23 cellular contexts compared by ENCODE assay signal in genomic region chr20:55038684-55039083, GRCh38.
DNase-seq lines count a peak whose midpoint lies in the region; ATAC-seq, FAIRE-seq and TF ChIP-seq lines count a peak whose summit lies in the region.
"Had no signal": no experiment of that assay in that cellular context is flagged by ENCODE, and none has a peak within 500 bp of the region (broad histone marks: within the 10 kb centered on the region; RNA-seq: fewer than 3 reads in every experiment).

No MANE protein-coding gene starts in this region.

- H3K79me2 ChIP-seq in GM12878 (ENCODE audit: control insufficient read depth, insufficient read depth, low read length): no peaks in the 10 kb centered on the region

- no peaks in the 10 kb centered on the region for H3K27me3 Mint-ChIP-seq in naive thymus-derived CD4-positive, alpha-beta T cell
- H3K27me3 Mint-ChIP-seq: CD4-positive, alpha-beta memory T cell; CD4-positive, CD25-positive, alpha-beta regulatory T cell; CD8-positive, alpha-beta memory T cell had no signal

- H2AFZ ChIP-seq in GM12878 (ENCODE audit: control insufficient read depth, low read depth, low read length): no peak overlapping the region

- no peak overlapping the region for H3K27ac Mint-ChIP-seq in naive thymus-derived CD4-positive, alpha-beta T cell
- H3K27ac Mint-ChIP-seq: CD14-positive monocyte; CD4-positive, alpha-beta memory T cell; CD4-positive, CD25-positive, alpha-beta regulatory T cell; CD8-positive, alpha-beta memory T cell had no signal

- no peak for TF ChIP-seq RAD21 in GM12878 (IDR thresholded peaks at IDR 0.05; ENCODE audit: insufficient read depth, low read depth, low read length)

- no peak for TF ChIP-seq POLR2A in GM12878 (IDR thresholded peaks at IDR 0.05; ENCODE audit: low read depth, low read length)

- no peak for FAIRE-seq in GM12878 (lab: Jason Lieb, UNC)
- no peak for FAIRE-seq in pancreas (lab: Jason Lieb, UNC)
- FAIRE-seq: GM12891 had no signal

- H3K36me3 ChIP-seq in GM12878 (ENCODE audit: control insufficient read depth in 2 of 2, insufficient read depth in 2 of 2, low read length in 1 of 2): no peaks in the 10 kb centered on the region
- no peaks in the 10 kb centered on the region for H3K36me3 ChIP-seq in naive thymus-derived CD4-positive, alpha-beta T cell (ENCODE audit: control insufficient read depth in 2 of 3, insufficient read depth in 3 of 3, low read length in 3 of 3)
- H3K36me3 ChIP-seq in pancreas: no peaks in the 10 kb centered on the region
- H3K36me3 ChIP-seq: BE2C, BLaER1 had no signal

- H3K9me3 ChIP-seq in GM12878 (replicated peaks; ENCODE audit: control insufficient read depth, insufficient read depth, low read length) (no peaks in the 10 kb centered on the region; the same call in 2 of the 3 replicates), pancreas (no peaks in the 10 kb centered on the region)
- no peaks in the 10 kb centered on the region for H3K9me3 ChIP-seq in naive thymus-derived CD4-positive, alpha-beta T cell (ENCODE audit: control insufficient read depth in 2 of 3, low read length in 3 of 3)
- H3K9me3 ChIP-seq: BE2C, BLaER1 had no signal

- no peaks in the 10 kb centered on the region for H3K4me1 ChIP-seq in GM12878 (ENCODE audit: control insufficient read depth, insufficient read depth, low read length)
- no peaks in the 10 kb centered on the region for H3K4me1 ChIP-seq in naive thymus-derived CD4-positive, alpha-beta T cell (ENCODE audit: control insufficient read depth in 2 of 2, insufficient read depth in 2 of 2, low read length in 2 of 2)
- H3K4me1 ChIP-seq in pancreas: no peaks in the 10 kb centered on the region
- H3K4me1 ChIP-seq: BE2C, BLaER1 had no signal

- peaks cover 2 to 22% (median 7%) of the 10 kb centered on the region in 11 donors for H3K9me3 Mint-ChIP-seq in naive thymus-derived CD4-positive, alpha-beta T cell

- H3K4me3 ChIP-seq in GM12878 (no peak overlapping the region), pancreas (no peak overlapping the region)
- no peak overlapping the region for H3K4me3 ChIP-seq in naive thymus-derived CD4-positive, alpha-beta T cell (ENCODE audit: low read length)
- H3K4me3 ChIP-seq: BLaER1 had no signal

- no peaks in the 10 kb centered on the region for H4K20me1 ChIP-seq in GM12878 (ENCODE audit: control insufficient read depth, insufficient read depth)
- H4K20me1 ChIP-seq: BLaER1 had no signal

- H3K4me1 Mint-ChIP-seq in naive thymus-derived CD4-positive, alpha-beta T cell: no peaks in the 10 kb centered on the region
- H3K4me1 Mint-ChIP-seq: CD14-positive monocyte; CD4-positive, alpha-beta memory T cell; CD4-positive, CD25-positive, alpha-beta regulatory T cell; CD8-positive, alpha-beta memory T cell had no signal

- SMC1A ChIA-PET in GM12878 (lab: Charles Lee; ENCODE audit: uncharacterized antibody, unreplicated experiment): no interaction called here

- TF ChIP-seq CTCF in GM12878 (IDR thresholded peaks at IDR 0.05 in 2 of 3, conservative IDR thresholded peaks at IDR 0.05 in 1 of 3; ENCODE audit: control insufficient read depth in 2 of 3, extremely low read depth in 1 of 3, insufficient read depth in 1 of 3, low read depth in 3 of 3, low read length in 3 of 3): no peak
- no peak for TF ChIP-seq CTCF in pancreas (IDR thresholded peaks at IDR 0.05)

- no peak overlapping the region for H3K27ac ChIP-seq in GM12878 (ENCODE audit: control insufficient read depth, insufficient read depth)
- no peak overlapping the region for H3K27ac ChIP-seq in naive thymus-derived CD4-positive, alpha-beta T cell (ENCODE audit: low read depth, low read length)
- no peak overlapping the region for H3K27ac ChIP-seq in pancreas
- H3K27ac ChIP-seq: BLaER1 had no signal

- peak; percentile 59 for ATAC-seq in GM12878
- no peak for ATAC-seq in HG03439 (IDR thresholded peaks at IDR 0.05; ENCODE audit: unreplicated experiment)
- ATAC-seq in naive thymus-derived CD4-positive, alpha-beta T cell: no peak
- ATAC-seq in pancreas: no peak

- H3K27me3 ChIP-seq in GM12878 (replicated peaks in 1 of 2; ENCODE audit: control insufficient read depth in 2 of 2, insufficient read depth in 2 of 2, low read length in 1 of 2): no peaks in the 10 kb centered on the region
- no peaks in the 10 kb centered on the region for H3K27me3 ChIP-seq in naive thymus-derived CD4-positive, alpha-beta T cell (ENCODE audit: control insufficient read depth in 2 of 2, insufficient read depth in 2 of 2, low read length in 2 of 2)
- no peaks in the 10 kb centered on the region for H3K27me3 ChIP-seq in pancreas
- H3K27me3 ChIP-seq: BE2C, BLaER1 had no signal

- in situ Hi-C loops in GM12878 (cut with MboI): no loop called here

- H3K4me3 Mint-ChIP-seq in naive thymus-derived CD4-positive, alpha-beta T cell: no peak overlapping the region
- H3K4me3 Mint-ChIP-seq: CD14-positive monocyte; CD4-positive, alpha-beta memory T cell; CD4-positive, CD25-positive, alpha-beta regulatory T cell; CD8-positive, alpha-beta memory T cell had no signal

- RAD21 ChIA-PET in GM12878 (lab: Charles Lee; ENCODE audit: unreplicated experiment): interaction anchor here (1.3 kb wide), 1 partner anchor 58 kb away, joined by 7 read pairs; no protein-coding TSS in a partner anchor

- POLR2A ChIA-PET in GM12878 (lab: Charles Lee): interaction anchor here (0.6 kb wide), 1 partner anchor 78 kb away, joined by 4 read pairs; no protein-coding TSS in a partner anchor
- POLR2A ChIA-PET in naive thymus-derived CD4-positive, alpha-beta T cell (lab: Charles Lee): no interaction called here

- intact Hi-C loops in GM12878 (cut with micrococcal nuclease; ENCODE audit: unreplicated experiment): no loop called here
- intact Hi-C loops in naive thymus-derived CD4-positive, alpha-beta T cell (cut with micrococcal nuclease): no loop called here
- intact Hi-C loops in pancreas (cut with DNase I): no loop called here

- TF ChIP-seq EP300 in GM12878 (IDR thresholded peaks at IDR 0.05; ENCODE audit: borderline replicate concordance in 1 of 2, control insufficient read depth in 1 of 2, low read depth in 2 of 2, low read length in 2 of 2): no peak

- H3K4me2 ChIP-seq in GM12878 (ENCODE audit: control insufficient read depth, insufficient read depth): no peak overlapping the region
- H3K4me2 ChIP-seq: BLaER1 had no signal

- DNase-seq in NCI-H69 (lab: John Stamatoyannopoulos, UW) (peak; percentile 1), GM12878 (ENCODE audit: low read depth, low spot score) (no peak), pancreas (no peak)
- no peak for DNase-seq in naive thymus-derived CD4-positive, alpha-beta T cell
- DNase-seq: 8988T; ACHN; BE2C; C1 segment of cervical spinal cord; CD4-positive, alpha-beta memory T cell; CD4-positive, CD25-positive, alpha-beta regulatory T cell; CD8-positive, alpha-beta memory T cell; COR-L47; DMS 273 treated with DMSO at 0.1 percent for 48 hours; DMS153; DMS53; DMS79; DND-41; EL; GDM1 had no signal

- CTCF ChIA-PET in GM12878 (lab: Yijun Ruan, JAX): interaction anchor here (1.2 kb wide), 1 partner anchor 8 kb away, joined by 3 read pairs; no protein-coding TSS in a partner anchor
- CTCF ChIA-PET in naive thymus-derived CD4-positive, alpha-beta T cell (lab: Charles Lee): no interaction called here

- BruUV-seq in GM12878 (replicated peaks; lab: Mats Ljungman, UMichigan): no TSS peak

- no peaks in the 10 kb centered on the region for H3K36me3 Mint-ChIP-seq in naive thymus-derived CD4-positive, alpha-beta T cell
- H3K36me3 Mint-ChIP-seq: CD14-positive monocyte; CD4-positive, alpha-beta memory T cell; CD4-positive, CD25-positive, alpha-beta regulatory T cell; CD8-positive, alpha-beta memory T cell had no signal

- H3K9ac ChIP-seq in GM12878 (ENCODE audit: control insufficient read depth, insufficient read depth, low read length): no peak overlapping the region
- H3K9ac ChIP-seq: BLaER1 had no signal

TF ChIP-seq in GM12878, 131 proteins besides CTCF, POLR2A, EP300 and RAD21:
- TF ChIP-seq ESRRA (IDR thresholded peaks at IDR 0.05; ENCODE audit: low read length) (no peak), SREBF2 (IDR thresholded peaks at IDR 0.05; ENCODE audit: low read length) (no peak), IRF3 (IDR thresholded peaks at IDR 0.05) (no peak), HDAC6 (IDR thresholded peaks at IDR 0.05; ENCODE audit: unreplicated experiment) (no peak), TARDBP (IDR thresholded peaks at IDR 0.05; ENCODE audit: borderline replicate concordance) (no peak)
